In genomic region chr12:24080465-24080864, GRCh38 we compare ENCODE assay signal across 1 cellular context.
TF ChIP-seq lines count a peak whose summit lies in the region.

No MANE protein-coding gene starts in this region.

TF ChIP-seq in HepG2, 621 proteins besides CTCF, POLR2A, EP300 and RAD21 (continued from another document and continues in another):
- TF ChIP-seq ZGPAT (CRISPR knock-in tag; IDR thresholded peaks at IDR 0.05) = peak; percentile 85; the same call in 1 of the 2 replicates
- peak; percentile 85; the same call in 1 of the 2 replicates for TF ChIP-seq HOXD1 (CRISPR knock-in tag; IDR thresholded peaks at IDR 0.05)
- TF ChIP-seq GFI1 (CRISPR knock-in tag; IDR thresholded peaks at IDR 0.05; ENCODE audit: borderline replicate concordance) = peak; percentile 98
- no peak for TF ChIP-seq PLSCR1 (CRISPR knock-in tag; IDR thresholded peaks at IDR 0.05; ENCODE audit: borderline replicate concordance)
- TF ChIP-seq TOPORS (CRISPR knock-in tag; IDR thresholded peaks at IDR 0.05) = no peak
- TF ChIP-seq KAT8 (CRISPR knock-in tag; IDR thresholded peaks at IDR 0.05) = peak; percentile 67
- no peak for TF ChIP-seq ZNF841 (CRISPR knock-in tag; IDR thresholded peaks at IDR 0.05; ENCODE audit: borderline replicate concordance)
- no peak for TF ChIP-seq PTBP1 (IDR thresholded peaks at IDR 0.05; ENCODE audit: low read depth, low read length, poor library complexity, severe bottlenecking)
- peak; percentile 69 for TF ChIP-seq RERE (CRISPR knock-in tag; IDR thresholded peaks at IDR 0.05; ENCODE audit: low read depth)
- no peak for TF ChIP-seq KLF13 (CRISPR knock-in tag; IDR thresholded peaks at IDR 0.05)
- TF ChIP-seq MBNL3 (CRISPR knock-in tag; conservative IDR thresholded peaks at IDR 0.05) = no peak
- TF ChIP-seq SNAPC5 (CRISPR knock-in tag; IDR thresholded peaks at IDR 0.05; ENCODE audit: borderline replicate concordance) = no peak
- TF ChIP-seq ZNF770 (CRISPR knock-in tag; IDR thresholded peaks at IDR 0.05) = no peak
- no peak for TF ChIP-seq NR1H2 (CRISPR knock-in tag; IDR thresholded peaks at IDR 0.05; ENCODE audit: borderline replicate concordance, low read depth)
- TF ChIP-seq MAFF (IDR thresholded peaks at IDR 0.05; ENCODE audit: low read depth, low read length) = 0 out of 2 replicates have a peak, but pooled peaks have one; percentile 26
- TF ChIP-seq ZFAT (CRISPR knock-in tag; conservative IDR thresholded peaks at IDR 0.05) = no peak
- TF ChIP-seq ZKSCAN8 (CRISPR knock-in tag; IDR thresholded peaks at IDR 0.05; ENCODE audit: borderline replicate concordance) = peak; percentile 88
- no peak for TF ChIP-seq MTF1 (CRISPR knock-in tag; IDR thresholded peaks at IDR 0.05)
- TF ChIP-seq TCF7 (IDR thresholded peaks at IDR 0.05; ENCODE audit: low read depth) = peak; percentile 89
- no peak for TF ChIP-seq GPN1 (CRISPR knock-in tag; IDR thresholded peaks at IDR 0.05; ENCODE audit: borderline replicate concordance)
- TF ChIP-seq DMAP1 (CRISPR knock-in tag; IDR thresholded peaks at IDR 0.05) = no peak
- no peak for TF ChIP-seq FOSL1 (CRISPR knock-in tag; IDR thresholded peaks at IDR 0.05; ENCODE audit: borderline replicate concordance)
- TF ChIP-seq DMTF1 (CRISPR knock-in tag; IDR thresholded peaks at IDR 0.05) = no peak
- no peak for TF ChIP-seq SKIL (CRISPR knock-in tag; IDR thresholded peaks at IDR 0.05; ENCODE audit: borderline replicate concordance)
- TF ChIP-seq TFAP4 (IDR thresholded peaks at IDR 0.05; ENCODE audit: borderline replicate concordance, low read depth) = no peak
- no peak for TF ChIP-seq ZNF563 (CRISPR knock-in tag; IDR thresholded peaks at IDR 0.05)
- no peak for TF ChIP-seq TSC22D2 (CRISPR knock-in tag; IDR thresholded peaks at IDR 0.05; ENCODE audit: borderline replicate concordance)
- no peak for TF ChIP-seq ZNF446 (CRISPR knock-in tag; IDR thresholded peaks at IDR 0.05)
- no peak for TF ChIP-seq ZNF883 (CRISPR knock-in tag; IDR thresholded peaks at IDR 0.05; ENCODE audit: not compliant biosample characterization)
- TF ChIP-seq MIER3 (CRISPR knock-in tag; IDR thresholded peaks at IDR 0.05; ENCODE audit: borderline replicate concordance) = peak; percentile 61; the same call in 1 of the 2 replicates
- peak; percentile 72; the same call in 1 of the 2 replicates for TF ChIP-seq MBD4 (IDR thresholded peaks at IDR 0.05; ENCODE audit: borderline replicate concordance, low read length)
- no peak for TF ChIP-seq ZNF3 (CRISPR knock-in tag; IDR thresholded peaks at IDR 0.05)
- peak; percentile 93 for TF ChIP-seq KDM6A (CRISPR knock-in tag; IDR thresholded peaks at IDR 0.05; ENCODE audit: low read depth)
- TF ChIP-seq HOXA3 (CRISPR knock-in tag; IDR thresholded peaks at IDR 0.05) = 0 out of 2 replicates have a peak, but pooled peaks have one; percentile 43
- peak; percentile 78 for TF ChIP-seq SIX1 (CRISPR knock-in tag; IDR thresholded peaks at IDR 0.05; ENCODE audit: borderline replicate concordance)
- no peak for TF ChIP-seq ZC3H13 (CRISPR knock-in tag; IDR thresholded peaks at IDR 0.05)
- no peak for TF ChIP-seq ZNF629 (CRISPR knock-in tag; conservative IDR thresholded peaks at IDR 0.05)
- no peak for TF ChIP-seq ZNF724P (CRISPR knock-in tag; IDR thresholded peaks at IDR 0.05; ENCODE audit: borderline replicate concordance)
- TF ChIP-seq HDAC1 (CRISPR knock-in tag; IDR thresholded peaks at IDR 0.05) = peak; percentile 87
- peak; percentile 50; the same call in 1 of the 2 replicates for TF ChIP-seq TBX3 (IDR thresholded peaks at IDR 0.05; ENCODE audit: borderline replicate concordance)
